In genomic region chr4:179521937-179522336, GRCh38 we compare ENCODE assay signal across 26 cellular contexts.
"Had no signal": no experiment of that assay in that cellular context is flagged by ENCODE, and none has a peak within 500 bp of the region (broad histone marks: within the 10 kb centered on the region; RNA-seq: fewer than 3 reads in every experiment).

No MANE protein-coding gene starts in this region.

- ATAC-seq: foreskin keratinocyte; gastroesophageal sphincter; heart left ventricle; left cardiac atrium; left lung; left ventricle myocardium superior; naive thymus-derived CD4-positive, alpha-beta T cell had no signal

- H3K4me2 ChIP-seq: hepatocyte had no signal

- FAIRE-seq: colon, endothelial cell of umbilical vein, frontal cortex, islet of Langerhans, keratinocyte had no signal

- H3K27me3 Mint-ChIP-seq: memory B cell; naive thymus-derived CD4-positive, alpha-beta T cell had no signal

- H3K4me1 ChIP-seq: esophagus muscularis mucosa, foreskin keratinocyte, gastroesophageal sphincter, heart left ventricle, left lung had no signal

- H3K27me3 ChIP-seq: dorsolateral prefrontal cortex, esophagus muscularis mucosa, foreskin keratinocyte, gastroesophageal sphincter, heart left ventricle, hepatocyte, left lung had no signal

- DNase-seq: dermis blood vessel endothelial cell; dorsolateral prefrontal cortex; effector CD4-positive, alpha-beta T cell; effector memory CD4-positive, alpha-beta T cell; foreskin keratinocyte; heart left ventricle; hypothalamus; immature natural killer cell; left cardiac atrium; left lung; left ventricle myocardium superior; mammary epithelial cell; mesendoderm; midbrain; naive thymus-derived CD4-positive, alpha-beta T cell had no signal

- H3K4me3 Mint-ChIP-seq: immature natural killer cell; memory B cell; naive thymus-derived CD4-positive, alpha-beta T cell had no signal

- H3K79me2 ChIP-seq: hepatocyte had no signal

- H3K27ac ChIP-seq: coronary artery, dorsolateral prefrontal cortex, esophagus muscularis mucosa, foreskin keratinocyte, gastroesophageal sphincter, heart left ventricle, hepatocyte, left lung had no signal

- H3K4me1 Mint-ChIP-seq: immature natural killer cell; memory B cell; naive thymus-derived CD4-positive, alpha-beta T cell had no signal

- H3K27ac Mint-ChIP-seq: immature natural killer cell; memory B cell; naive thymus-derived CD4-positive, alpha-beta T cell had no signal

- H3K4me3 ChIP-seq: coronary artery, dorsolateral prefrontal cortex, esophagus muscularis mucosa, gastroesophageal sphincter, heart left ventricle, hepatocyte, left lung, lung had no signal

- H2AFZ ChIP-seq: hepatocyte had no signal

- H3K36me3 Mint-ChIP-seq: immature natural killer cell; memory B cell; naive thymus-derived CD4-positive, alpha-beta T cell had no signal

- H3K9me3 ChIP-seq: esophagus muscularis mucosa, gastroesophageal sphincter had no signal

- H3K36me3 ChIP-seq: esophagus muscularis mucosa, gastroesophageal sphincter, heart left ventricle, left lung had no signal
